Comparison of ENCODE assay signal across 27 cellular contexts in genomic region chr3:61087465-61087864, GRCh38.
DNase-seq lines count a peak whose midpoint lies in the region; ATAC-seq, FAIRE-seq and TF ChIP-seq lines count a peak whose summit lies in the region.
"Had no signal": no experiment of that assay in that cellular context is flagged by ENCODE, and none has a peak within 500 bp of the region (broad histone marks: within the 10 kb centered on the region; RNA-seq: fewer than 3 reads in every experiment).

No MANE protein-coding gene starts in this region.

- H3K9ac ChIP-seq in HepG2 (ENCODE audit: insufficient read depth, low read depth, low read length) (no peak overlapping the region), SK-N-SH (no peak overlapping the region)
- H3K9ac ChIP-seq: BLaER1 treated with 17β-estradiol and CSF1 and Interleukin-3, amounts not matched to agents 10 nM and 100 nM had no signal

- H2AFZ ChIP-seq in HepG2 (ENCODE audit: low read length): no peak overlapping the region
- H2AFZ ChIP-seq in SK-N-SH (ENCODE audit: low read depth): no peak overlapping the region

- no peaks in the 10 kb centered on the region for H3K9me3 ChIP-seq in HepG2 (ENCODE audit: low read length)
- H3K9me3 ChIP-seq in right lobe of liver: no peaks in the 10 kb centered on the region
- no peaks in the 10 kb centered on the region for H3K9me3 ChIP-seq in SK-N-SH
- no peaks in the 10 kb centered on the region for H3K9me3 ChIP-seq in testis
- H3K9me3 ChIP-seq: A549; BLaER1 treated with 17β-estradiol and CSF1 and Interleukin-3, amounts not matched to agents 10 nM and 100 nM; Caco-2 had no signal

- WGBS in HepG2 (ENCODE audit: low lambda C conversion rate): 57% methylated on average over 2 of the region's 2 CpGs
- 96% methylated on average over 2 of the region's 2 CpGs for WGBS in right lobe of liver (ENCODE audit: insufficient coverage, low coverage, low lambda C conversion rate, missing lambda C conversion rate)
- WGBS in SK-N-SH (ENCODE audit: low lambda C conversion rate): 51% methylated on average over 2 of the region's 2 CpGs
- WGBS in testis, 2 donors: 93 to 95% methylated on average over 2 of the region's 2 CpGs

- CTCF ChIA-PET in HepG2 (lab: Yijun Ruan, JAX; ENCODE audit: low intra/inter-chr PET ratio, low total read pairs): no interaction called here
- CTCF ChIA-PET in SK-N-SH (lab: Yijun Ruan, JAX): no interaction called here

- no peaks in the 10 kb centered on the region for H3F3A ChIP-seq in SK-N-SH (replicated peaks; ENCODE audit: insufficient read depth)

- H3K4me2 ChIP-seq in HepG2 (ENCODE audit: low read depth, low read length) (no peak overlapping the region), SK-N-SH (no peak overlapping the region)
- H3K4me2 ChIP-seq: A549; BLaER1 treated with 17β-estradiol and CSF1 and Interleukin-3, amounts not matched to agents 10 nM and 100 nM had no signal

- ATAC-seq in HepG2: no peak
- no peak for ATAC-seq in right lobe of liver
- no peak for ATAC-seq in HG03025 (IDR thresholded peaks at IDR 0.05; ENCODE audit: low FRiP score, unreplicated experiment)
- ATAC-seq in omental fat pad (ENCODE audit: low FRiP score): no peak
- ATAC-seq: A549; CD8-positive, alpha-beta T cell; GM12878 had no signal

- in situ Hi-C loops in HepG2 (cut with HindIII; ENCODE audit: extremely low pct_ligation_motif_present, low pct_unique_long_range_greater_than_20kb): no loop called here

- TF ChIP-seq CTCF in HepG2 (CRISPR knock-in tag; IDR thresholded peaks at IDR 0.05) (no peak), right lobe of liver (IDR thresholded peaks at IDR 0.05) (no peak), SK-N-SH (IDR thresholded peaks at IDR 0.05) (no peak), omental fat pad (IDR thresholded peaks at IDR 0.05) (no peak), testis (IDR thresholded peaks at IDR 0.05) (no peak)

- FAIRE-seq in HepG2 (lab: Jason Lieb, UNC) (no peak), islet of Langerhans (lab: Jason Lieb, UNC) (peak; percentile 53)
- FAIRE-seq: A549, GM12878, GM12892, GM18507, GM19239 had no signal

- H3K27ac ChIP-seq in HepG2 (ENCODE audit: extremely low read length, insufficient read depth, low read length): no peak overlapping the region
- H3K27ac ChIP-seq in right lobe of liver: no peak overlapping the region
- H3K27ac ChIP-seq in SK-N-SH (ENCODE audit: low read depth in 2 of 2, low read length in 1 of 2): no peak overlapping the region
- no peak overlapping the region for H3K27ac ChIP-seq in testis
- H3K27ac ChIP-seq: 22Rv1; A549; BLaER1 treated with 17β-estradiol and CSF1 and Interleukin-3, amounts not matched to agents 10 nM and 100 nM; C4-2B had no signal

- 0 out of 2 replicates have a peak, but pooled peaks cover 6% of the 10 kb centered on the region for H3K4me1 ChIP-seq in HepG2 (ENCODE audit: insufficient read depth, low read length)
- H3K4me1 ChIP-seq in right lobe of liver: no peaks in the 10 kb centered on the region
- H3K4me1 ChIP-seq in SK-N-SH (ENCODE audit: control insufficient read depth in 1 of 2, insufficient read depth in 2 of 2, low read depth in 1 of 2, low read length in 1 of 2): peaks cover 0 to 2% of the 10 kb centered on the region in 2 experiments; a peak in 1 of 4 replicates
- no peaks in the 10 kb centered on the region for H3K4me1 ChIP-seq in testis
- H3K4me1 ChIP-seq: A549; BLaER1 treated with 17β-estradiol and CSF1 and Interleukin-3, amounts not matched to agents 10 nM and 100 nM; Caco-2 had no signal

- H3K9me2 ChIP-seq in SK-N-SH: no peaks in the 10 kb centered on the region

- POLR2A ChIA-PET in HepG2 (lab: Yijun Ruan, JAX): no interaction called here
- POLR2A ChIA-PET in SK-N-SH (lab: Yijun Ruan, JAX): no interaction called here

- H3K36me3 ChIP-seq in HepG2 (replicated peaks in 1 of 2; ENCODE audit: control insufficient read depth in 1 of 2, insufficient read depth in 2 of 2, low read length in 2 of 2): no peaks in the 10 kb centered on the region
- no peaks in the 10 kb centered on the region for H3K36me3 ChIP-seq in right lobe of liver
- no peaks in the 10 kb centered on the region for H3K36me3 ChIP-seq in SK-N-SH (replicated peaks in 1 of 2; ENCODE audit: control insufficient read depth in 1 of 2, insufficient read depth in 2 of 2, low read length in 1 of 2)
- no peaks in the 10 kb centered on the region for H3K36me3 ChIP-seq in testis (ENCODE audit: low read depth, missing control alignments)
- H3K36me3 ChIP-seq: BLaER1 treated with 17β-estradiol and CSF1 and Interleukin-3, amounts not matched to agents 10 nM and 100 nM had no signal

- no peaks in the 10 kb centered on the region for H4K20me1 ChIP-seq in HepG2 (ENCODE audit: insufficient read depth, low read length)
- no peaks in the 10 kb centered on the region for H4K20me1 ChIP-seq in SK-N-SH (ENCODE audit: insufficient read depth)
- H4K20me1 ChIP-seq: BLaER1 treated with 17β-estradiol and CSF1 and Interleukin-3, amounts not matched to agents 10 nM and 100 nM had no signal

- TF ChIP-seq POLR2A in HepG2 (IDR thresholded peaks at IDR 0.05; ENCODE audit: insufficient read depth in 1 of 2, low read depth in 2 of 2, low read length in 2 of 2): no peak
- TF ChIP-seq POLR2A in right lobe of liver (IDR thresholded peaks at IDR 0.05): no peak
- TF ChIP-seq POLR2A in testis (IDR thresholded peaks at IDR 0.05): no peak

- H3K27me3 ChIP-seq in HepG2 (ENCODE audit: control insufficient read depth in 1 of 2, insufficient read depth in 2 of 2, low read length in 2 of 2) (no peaks in the 10 kb centered on the region), right lobe of liver (no peaks in the 10 kb centered on the region), SK-N-SH (ENCODE audit: insufficient read depth) (no peaks in the 10 kb centered on the region), testis (no peaks in the 10 kb centered on the region)
- H3K27me3 ChIP-seq: BLaER1 treated with 17β-estradiol and CSF1 and Interleukin-3, amounts not matched to agents 10 nM and 100 nM had no signal

- H3K4me3 ChIP-seq in HepG2 (replicated peaks in 1 of 3; ENCODE audit: insufficient read depth in 1 of 3, low read depth in 2 of 3, low read length in 3 of 3): no peak overlapping the region
- H3K4me3 ChIP-seq in right lobe of liver: no peak overlapping the region
- H3K4me3 ChIP-seq in SK-N-SH (ENCODE audit: low read depth in 2 of 2, low read length in 1 of 2): no peak overlapping the region
- no peak overlapping the region for H3K4me3 ChIP-seq in testis
- H3K4me3 ChIP-seq: A549; BLaER1 treated with 17β-estradiol and CSF1 and Interleukin-3, amounts not matched to agents 10 nM and 100 nM; GM12878 had no signal

- H3K79me2 ChIP-seq in HepG2 (ENCODE audit: insufficient read depth, low read length) (no peaks in the 10 kb centered on the region), SK-N-SH (ENCODE audit: insufficient read depth) (no peaks in the 10 kb centered on the region)

- TF ChIP-seq RAD21 in HepG2 (CRISPR knock-in tag; IDR thresholded peaks at IDR 0.05) (no peak), SK-N-SH (IDR thresholded peaks at IDR 0.05; ENCODE audit: low read length) (no peak)

- intact Hi-C loops in HepG2 (cut with micrococcal nuclease; ENCODE audit: unreplicated experiment): no loop called here
- intact Hi-C loops in right lobe of liver (cut with DNase I): no loop called here
- intact Hi-C loops in testis (cut with DNase I; ENCODE audit: low total_unique reads): no loop called here

- TF ChIP-seq EP300 in HepG2 (IDR thresholded peaks at IDR 0.05; ENCODE audit: low read depth in 2 of 2, low read length in 2 of 2) (no peak), HepG2 (CRISPR knock-in tag; IDR thresholded peaks at IDR 0.05; ENCODE audit: borderline replicate concordance) (no peak), SK-N-SH (IDR thresholded peaks at IDR 0.05; ENCODE audit: borderline replicate concordance in 1 of 2, low read depth in 1 of 2, low read length in 1 of 2) (peak in 1 of 2 experiments; percentile 67; a peak in 1 of 4 replicates)

- DNase-seq in HepG2 (ENCODE audit: low spot score): no peak
- no peak for DNase-seq in right lobe of liver
- DNase-seq in SK-N-SH: peak; percentile 6
- DNase-seq in omental fat pad (ENCODE audit: low spot score): no peak
- no peak for DNase-seq in testis
- DNase-seq: AML-193; Caco-2; Calu3; CD4-positive, alpha-beta T cell; CD8-positive, alpha-beta T cell; DMS 273 treated with DMSO at 0.1 percent for 48 hours; DMS153; DMS53; DMS79; DND-41; EL; GDM1 had no signal

- no TSS peak for BruUV-seq in HepG2 (replicated peaks; lab: Mats Ljungman, UMichigan)

TF ChIP-seq in HepG2, 621 proteins besides CTCF, POLR2A, EP300 and RAD21:
- TF ChIP-seq ZGPAT (CRISPR knock-in tag; IDR thresholded peaks at IDR 0.05) (no peak), GTF2F1 (IDR thresholded peaks at IDR 0.05; ENCODE audit: low read length) (no peak), CREB1 (IDR thresholded peaks at IDR 0.05) (0 out of 2 replicates have a peak, but pooled peaks have one; percentile 24), CREB1 (CRISPR knock-in tag; IDR thresholded peaks at IDR 0.05) (no peak)

TF ChIP-seq in SK-N-SH, 30 proteins besides CTCF, POLR2A, EP300 and RAD21:
- 0 out of 2 replicates have a peak, but pooled peaks have one; percentile 34 for TF ChIP-seq GATA2 (CRISPR knock-in tag; IDR thresholded peaks at IDR 0.05)
- no peak for TF ChIP-seq YY1 (IDR thresholded peaks at IDR 0.05; ENCODE audit: low read depth)
- no peak for TF ChIP-seq MEF2A (IDR thresholded peaks at IDR 0.05; ENCODE audit: borderline replicate concordance, low read depth)
TF ChIP-seq in SK-N-SH: peak in this region for 1.
